8 cellular contexts compared by ENCODE assay signal in the genomic region with DNA sequence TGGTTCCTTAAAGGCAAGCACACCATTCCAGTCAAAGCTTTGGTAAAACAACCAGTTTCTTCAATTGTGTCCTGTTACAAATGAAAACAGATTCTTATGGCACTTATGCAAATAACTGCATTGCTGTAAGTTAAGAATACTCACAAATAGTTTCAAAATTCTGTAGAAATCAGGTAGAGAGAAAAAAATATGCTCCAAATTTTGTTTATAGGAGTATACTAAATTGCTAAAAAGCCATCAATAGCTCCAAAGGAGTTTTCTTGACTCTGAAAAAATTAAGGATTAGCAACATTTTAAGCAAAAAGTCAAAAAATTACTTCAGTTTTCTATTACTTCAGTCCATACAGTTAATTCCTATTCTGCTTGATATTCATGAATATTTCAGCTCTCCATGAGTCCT.
"Had no signal": no experiment of that assay in that cellular context is flagged by ENCODE, and none has a peak within 500 bp of the region (broad histone marks: within the 10 kb centered on the region; RNA-seq: fewer than 3 reads in every experiment).

No MANE protein-coding gene starts in this region.

- ATAC-seq: HCT116, HepG2 had no signal

- H3K27ac Mint-ChIP-seq: IgD-negative memory B cell had no signal

- H3K4me1 ChIP-seq: HAP-1 had no signal

- H2AFZ ChIP-seq: GM23248 had no signal

- H3K4me3 ChIP-seq: GM23248, HAP-1 had no signal

- H3K27ac ChIP-seq: GM23248, HL-60 had no signal

- H3K9ac ChIP-seq: GM23248 had no signal

- H3K4me3 Mint-ChIP-seq: IgD-negative memory B cell had no signal

- H3K36me3 ChIP-seq: HAP-1 had no signal

- DNase-seq: GM23248, GOT3, H7 had no signal
